ENCODE assay signal across 3 cellular contexts in the genomic region with DNA sequence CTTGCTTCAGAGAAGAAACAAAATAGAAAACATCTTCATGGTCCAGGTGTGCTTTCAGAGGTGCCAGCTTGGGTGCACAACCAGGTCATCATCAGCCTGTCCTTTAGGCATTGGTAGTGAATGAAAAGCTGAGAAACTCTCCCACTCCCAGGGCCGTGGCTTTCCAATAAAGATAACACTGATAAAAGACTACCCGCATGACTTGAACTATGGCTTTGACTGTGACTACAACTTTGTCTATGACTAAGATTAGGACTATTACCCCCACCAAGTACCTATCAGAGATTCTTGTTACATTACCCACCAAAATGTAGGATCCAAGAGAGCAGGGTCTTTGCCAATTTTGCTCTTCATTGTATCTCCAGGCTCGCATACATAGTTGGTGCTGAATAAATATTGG.
TF ChIP-seq lines count a peak whose summit lies in the region.

No MANE protein-coding gene starts in this region.

TF ChIP-seq in SK-N-SH, 30 proteins besides CTCF, POLR2A, EP300 and RAD21 (continued from another document):
- TF ChIP-seq CHD2 (IDR thresholded peaks at IDR 0.05; ENCODE audit: low read length, partially characterized antibody) (no peak), TEAD4 (IDR thresholded peaks at IDR 0.05; ENCODE audit: borderline replicate concordance, insufficient read depth) (no peak)

TF ChIP-seq in SK-N-SH treated with all-trans-retinoic acid at 6 μM for 48 hours, 23 proteins besides CTCF, POLR2A, EP300 and RAD21 (continued from another document):
- TF ChIP-seq, protein P1, sequence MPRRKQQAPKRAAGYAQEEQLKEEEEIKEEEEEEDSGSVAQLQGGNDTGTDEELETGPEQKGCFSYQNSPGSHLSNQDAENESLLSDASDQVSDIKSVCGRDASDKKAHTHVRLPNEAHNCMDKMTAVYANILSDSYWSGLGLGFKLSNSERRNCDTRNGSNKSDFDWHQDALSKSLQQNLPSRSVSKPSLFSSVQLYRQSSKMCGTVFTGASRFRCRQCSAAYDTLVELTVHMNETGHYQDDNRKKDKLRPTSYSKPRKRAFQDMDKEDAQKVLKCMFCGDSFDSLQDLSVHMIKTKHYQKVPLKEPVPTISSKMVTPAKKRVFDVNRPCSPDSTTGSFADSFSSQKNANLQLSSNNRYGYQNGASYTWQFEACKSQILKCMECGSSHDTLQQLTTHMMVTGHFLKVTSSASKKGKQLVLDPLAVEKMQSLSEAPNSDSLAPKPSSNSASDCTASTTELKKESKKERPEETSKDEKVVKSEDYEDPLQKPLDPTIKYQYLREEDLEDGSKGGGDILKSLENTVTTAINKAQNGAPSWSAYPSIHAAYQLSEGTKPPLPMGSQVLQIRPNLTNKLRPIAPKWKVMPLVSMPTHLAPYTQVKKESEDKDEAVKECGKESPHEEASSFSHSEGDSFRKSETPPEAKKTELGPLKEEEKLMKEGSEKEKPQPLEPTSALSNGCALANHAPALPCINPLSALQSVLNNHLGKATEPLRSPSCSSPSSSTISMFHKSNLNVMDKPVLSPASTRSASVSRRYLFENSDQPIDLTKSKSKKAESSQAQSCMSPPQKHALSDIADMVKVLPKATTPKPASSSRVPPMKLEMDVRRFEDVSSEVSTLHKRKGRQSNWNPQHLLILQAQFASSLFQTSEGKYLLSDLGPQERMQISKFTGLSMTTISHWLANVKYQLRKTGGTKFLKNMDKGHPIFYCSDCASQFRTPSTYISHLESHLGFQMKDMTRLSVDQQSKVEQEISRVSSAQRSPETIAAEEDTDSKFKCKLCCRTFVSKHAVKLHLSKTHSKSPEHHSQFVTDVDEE (CRISPR knock-in tag; IDR thresholded peaks at IDR 0.05), result no peak

TF ChIP-seq in neural cell, 6 proteins besides CTCF, POLR2A, EP300 and RAD21 (continued from another document):
- TF ChIP-seq, protein P2, sequence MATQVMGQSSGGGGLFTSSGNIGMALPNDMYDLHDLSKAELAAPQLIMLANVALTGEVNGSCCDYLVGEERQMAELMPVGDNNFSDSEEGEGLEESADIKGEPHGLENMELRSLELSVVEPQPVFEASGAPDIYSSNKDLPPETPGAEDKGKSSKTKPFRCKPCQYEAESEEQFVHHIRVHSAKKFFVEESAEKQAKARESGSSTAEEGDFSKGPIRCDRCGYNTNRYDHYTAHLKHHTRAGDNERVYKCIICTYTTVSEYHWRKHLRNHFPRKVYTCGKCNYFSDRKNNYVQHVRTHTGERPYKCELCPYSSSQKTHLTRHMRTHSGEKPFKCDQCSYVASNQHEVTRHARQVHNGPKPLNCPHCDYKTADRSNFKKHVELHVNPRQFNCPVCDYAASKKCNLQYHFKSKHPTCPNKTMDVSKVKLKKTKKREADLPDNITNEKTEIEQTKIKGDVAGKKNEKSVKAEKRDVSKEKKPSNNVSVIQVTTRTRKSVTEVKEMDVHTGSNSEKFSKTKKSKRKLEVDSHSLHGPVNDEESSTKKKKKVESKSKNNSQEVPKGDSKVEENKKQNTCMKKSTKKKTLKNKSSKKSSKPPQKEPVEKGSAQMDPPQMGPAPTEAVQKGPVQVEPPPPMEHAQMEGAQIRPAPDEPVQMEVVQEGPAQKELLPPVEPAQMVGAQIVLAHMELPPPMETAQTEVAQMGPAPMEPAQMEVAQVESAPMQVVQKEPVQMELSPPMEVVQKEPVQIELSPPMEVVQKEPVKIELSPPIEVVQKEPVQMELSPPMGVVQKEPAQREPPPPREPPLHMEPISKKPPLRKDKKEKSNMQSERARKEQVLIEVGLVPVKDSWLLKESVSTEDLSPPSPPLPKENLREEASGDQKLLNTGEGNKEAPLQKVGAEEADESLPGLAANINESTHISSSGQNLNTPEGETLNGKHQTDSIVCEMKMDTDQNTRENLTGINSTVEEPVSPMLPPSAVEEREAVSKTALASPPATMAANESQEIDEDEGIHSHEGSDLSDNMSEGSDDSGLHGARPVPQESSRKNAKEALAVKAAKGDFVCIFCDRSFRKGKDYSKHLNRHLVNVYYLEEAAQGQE (IDR thresholded peaks at IDR 0.05; ENCODE audit: borderline replicate concordance), result no peak
- TF ChIP-seq POLR2AphosphoS5 (IDR thresholded peaks at IDR 0.05), result no peak
- TF ChIP-seq SMC3 (conservative IDR thresholded peaks at IDR 0.05; ENCODE audit: poor library complexity), result no peak
- no peak for TF ChIP-seq EZH2 (IDR thresholded peaks at IDR 0.05; ENCODE audit: borderline replicate concordance, insufficient read depth, low read length, poor library complexity, severe bottlenecking)
